ENCODE assay signal across 9 cellular contexts in the genomic region with DNA sequence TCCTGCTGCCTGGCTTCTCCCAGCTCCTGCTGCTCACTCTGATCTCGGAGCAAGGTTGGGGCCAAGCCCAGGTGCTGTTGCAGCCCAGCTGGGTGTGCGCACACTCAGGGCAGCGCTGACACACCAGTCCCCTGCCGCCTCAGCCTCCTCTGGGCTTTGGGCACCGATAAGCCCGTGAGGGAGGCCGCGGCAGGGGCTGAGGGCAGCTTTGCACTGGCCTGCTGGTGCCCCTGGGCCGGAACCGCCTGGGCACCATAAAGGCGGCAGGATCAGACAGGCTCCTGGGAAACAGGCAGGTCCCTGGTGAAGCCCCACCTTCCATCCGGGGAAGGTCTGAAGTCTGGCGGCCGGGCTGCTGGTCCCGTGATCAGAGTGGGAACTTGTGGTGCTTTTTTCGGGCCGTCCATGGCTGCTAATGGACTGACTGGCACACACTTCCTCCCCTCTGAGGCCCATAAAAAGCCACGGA. TPM values are rescaled to one million over a fixed set of nuclear protein-coding genes. Genes with fewer than 3 reads are reported as not detected.
DNase-seq lines count a peak whose midpoint lies in the region; ATAC-seq and TF ChIP-seq lines count a peak whose summit lies in the region.
"Had no signal": no experiment of that assay in that cellular context is flagged by ENCODE, and none has a peak within 500 bp of the region (broad histone marks: within the 10 kb centered on the region; RNA-seq: fewer than 3 reads in every experiment).

No MANE protein-coding gene starts in this region.

- TF ChIP-seq CTCF in RWPE2 (IDR thresholded peaks at IDR 0.05; ENCODE audit: poor library complexity, severe bottlenecking) (no peak), gastroesophageal sphincter (IDR thresholded peaks at IDR 0.05) (no peak), nephron progenitor cell (IDR thresholded peaks at IDR 0.05) (no peak)

- no peaks in the 10 kb centered on the region for H3K4me1 Mint-ChIP-seq in nephron progenitor cell

- H3K9me3 Mint-ChIP-seq in nephron progenitor cell = no peaks in the 10 kb centered on the region

- no peak for TF ChIP-seq POLR2A in gastroesophageal sphincter (IDR thresholded peaks at IDR 0.05)

- WGBS in gastroesophageal sphincter (ENCODE audit: low coverage in 1 of 2), 2 donors = no CpG with 5 or more reads among the region's 18 CpGs

- H3K4me3 Mint-ChIP-seq in nephron progenitor cell = no peak overlapping the region

- H3K27me3 ChIP-seq in RWPE2 (ENCODE audit: insufficient read depth, poor library complexity, severe bottlenecking) (no peaks in the 10 kb centered on the region), gastroesophageal sphincter (peaks cover 20% of the 10 kb centered on the region)

- H3K9me3 ChIP-seq in RWPE2 (ENCODE audit: severe bottlenecking) (no peaks in the 10 kb centered on the region), gastroesophageal sphincter (no peaks in the 10 kb centered on the region)

- peaks cover 8% of the 10 kb centered on the region for H3K27me3 Mint-ChIP-seq in nephron progenitor cell (ENCODE audit: low read depth, poor library complexity)

- H3K27ac ChIP-seq in RWPE2 (ENCODE audit: poor library complexity, severe bottlenecking) (no peak overlapping the region), gastroesophageal sphincter (no peak overlapping the region)

- in situ Hi-C loops in G401 (cut with HindIII; ENCODE audit: low sequenced_read_pairs) = no loop called here

- H3K36me3 ChIP-seq in RWPE2 (ENCODE audit: low read depth) = no peaks in the 10 kb centered on the region
- no peaks in the 10 kb centered on the region for H3K36me3 ChIP-seq in gastroesophageal sphincter

- intact Hi-C loops in sciatic nerve (cut with DNase I) = no loop called here

- no peak for TF ChIP-seq EP300 in gastroesophageal sphincter (IDR thresholded peaks at IDR 0.05)

- H3K27ac Mint-ChIP-seq in nephron progenitor cell = no peak overlapping the region

- H3K4me1 ChIP-seq in RWPE2 (ENCODE audit: insufficient read depth, poor library complexity, severe bottlenecking) = no peaks in the 10 kb centered on the region
- H3K4me1 ChIP-seq in gastroesophageal sphincter = peaks cover 0 to 15% (median 7%) of the 10 kb centered on the region in 3 donors

- ATAC-seq in RWPE2 (ENCODE audit: low read depth) = peak; percentile 55
- peak; percentile 50 for ATAC-seq in gastroesophageal sphincter
- peak; percentile 50 for ATAC-seq in sciatic nerve
- ATAC-seq in HG03159 (IDR thresholded peaks at IDR 0.05; ENCODE audit: unreplicated experiment) = no peak

- peak; percentile 22 for DNase-seq in G401 (ENCODE audit: low spot score)
- no peak for DNase-seq in RWPE2 (ENCODE audit: low spot score)
- DNase-seq in sciatic nerve (ENCODE audit: low spot score) = no peak
- no peak for DNase-seq in NCI-H2029 treated with DMSO at 0.1 percent for 48 hours (lab: John Stamatoyannopoulos, UW)
- DNase-seq in nephron progenitor cell = no peak
- no peak for DNase-seq in MV-4-11 (lab: John Stamatoyannopoulos, UW)
- DNase-seq: erythroblast had no signal

- H3K36me3 Mint-ChIP-seq in nephron progenitor cell (ENCODE audit: low read depth) = no peaks in the 10 kb centered on the region

- no peak overlapping the region for H3K4me3 ChIP-seq in RWPE2 (ENCODE audit: severe bottlenecking)
- peak overlapping the region; percentile 7 to 47 for H3K4me3 ChIP-seq in gastroesophageal sphincter

RNA-seq across cellular contexts. Expression of a gene that starts 14.1 kb away (rescaled TPM):
- 0.20 and 4.2 TPM in 2 replicates for total RNA-seq in G401 (2014; rRNA removed; shearing (Covaris generic))
- total RNA-seq in gastroesophageal sphincter (1 to 10 TPM in 2 of 4 donors, under 1 TPM in 2; 0.62 to 1.5 (median 1.1) TPM), sciatic nerve (0.89 TPM)
